27 cellular contexts compared by ENCODE assay signal in the genomic region with DNA sequence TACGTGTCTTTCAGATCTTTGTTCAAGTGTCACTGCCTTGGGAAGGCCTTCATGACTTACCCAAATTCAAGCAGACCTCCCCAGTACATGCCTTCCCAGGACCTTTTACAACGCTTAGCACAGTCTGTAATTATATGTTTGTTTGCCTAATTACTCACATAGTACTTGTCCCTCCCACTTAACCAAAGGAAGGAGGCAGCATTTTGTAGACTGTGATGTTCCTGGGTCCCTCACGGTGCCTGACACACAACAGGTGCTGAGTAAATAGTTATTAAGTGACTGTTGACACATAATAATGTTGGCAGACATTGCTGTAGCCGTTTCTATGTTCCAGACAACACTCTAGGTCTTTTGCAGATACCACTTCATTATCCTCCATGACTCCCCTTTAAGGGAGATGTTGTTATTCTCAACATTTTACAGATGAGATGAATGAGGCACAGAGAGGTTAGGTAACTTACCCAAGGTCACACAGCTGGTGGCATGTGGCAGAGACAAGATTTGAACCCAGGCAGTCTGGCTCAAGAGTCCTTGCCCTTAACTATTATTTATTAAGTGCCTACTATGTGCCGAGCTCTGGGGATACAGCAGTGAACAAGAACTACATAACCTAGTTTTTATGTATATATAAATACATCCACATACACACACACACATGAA.
"Had no signal": no experiment of that assay in that cellular context is flagged by ENCODE, and none has a peak within 500 bp of the region (broad histone marks: within the 10 kb centered on the region; RNA-seq: fewer than 3 reads in every experiment).

No MANE protein-coding gene starts in this region.

- H3K4me3 Mint-ChIP-seq: activated CD4-positive, alpha-beta memory T cell treated with anti-CD3 and anti-CD28 coated beads for 36 hours; activated CD4-positive, alpha-beta T cell treated with anti-CD3 and anti-CD28 coated beads, Interleukin-2, amount 10 ng/mL, durations not matched to agents 7 days and 5 days; activated naive CD8-positive, alpha-beta T cell treated with anti-CD3 and anti-CD28 coated beads, Interleukin-2, amount 50 U/mL, for 24 hours; activated T-cell treated with anti-CD3 and anti-CD28 coated beads, Interleukin-2, amount 50 U/mL, for 4 hours; brain had no signal

- H3K27me3 ChIP-seq: cardiac muscle cell, SJCRH30 had no signal

- H3K4me1 ChIP-seq: SJCRH30 had no signal

- DNase-seq: activated CD4-positive, alpha-beta memory T cell treated with anti-CD3 and anti-CD28 coated beads for 36 hours; activated CD4-positive, alpha-beta T cell treated with anti-CD3 and anti-CD28 coated beads, Interleukin-2, amount 10 ng/mL, durations not matched to agents 7 days and 5 days; activated CD4-positive, CD25-positive, alpha-beta regulatory T cell; activated CD8-positive, alpha-beta memory T cell treated with anti-CD3 and anti-CD28 coated beads for 24 hours; activated effector memory CD4-positive, alpha-beta T cell treated with anti-CD3 and anti-CD28 coated beads, Interleukin-2, amount 50 U/mL, for 16 hours; activated naive CD4-positive, alpha-beta T cell treated with Interleukin-2 at 50 U/mL for 16 hours; activated naive CD8-positive, alpha-beta T cell treated with anti-CD3 and anti-CD28 coated beads, Interleukin-2, amount 50 U/mL, for 24 hours; activated T-cell treated with anti-CD3 and anti-CD28 coated beads, Interleukin-2, amount 50 U/mL, for 4 hours; amniotic stem cell; cerebellar nuclear complex; MM.1S; NCI-H187; NCI-H2081; NCI-H226; NCI-H526; Right ventricle myocardium superior; RPMI8226; SJCRH30; SK-N-SH; T-helper 1 cell had no signal

- H3K27ac Mint-ChIP-seq: activated CD4-positive, alpha-beta memory T cell treated with anti-CD3 and anti-CD28 coated beads for 36 hours; activated CD4-positive, alpha-beta T cell treated with anti-CD3 and anti-CD28 coated beads, Interleukin-2, amount 10 ng/mL, durations not matched to agents 7 days and 5 days; activated naive CD8-positive, alpha-beta T cell treated with anti-CD3 and anti-CD28 coated beads, Interleukin-2, amount 50 U/mL, for 24 hours had no signal

- H3K36me3 ChIP-seq: cardiac muscle cell, SJCRH30 had no signal

- ATAC-seq: activated naive CD4-positive, alpha-beta T cell treated with anti-CD3 and anti-CD28 coated beads, Interleukin-2, amount 50 U/mL, for 72 hours; activated naive CD8-positive, alpha-beta T cell treated with anti-CD3 and anti-CD28 coated beads, Interleukin-2, amount 50 U/mL, for 24 hours; activated T-cell treated with anti-CD3 and anti-CD28 coated beads, Interleukin-2, amount 50 U/mL, for 4 hours; Panc1 had no signal

- H3K9me3 Mint-ChIP-seq: activated naive CD4-positive, alpha-beta T cell treated with anti-CD3 and anti-CD28 coated beads, Interleukin-2, amount 50 U/mL, for 72 hours had no signal

- H3K36me3 Mint-ChIP-seq: activated CD4-positive, alpha-beta memory T cell treated with anti-CD3 and anti-CD28 coated beads for 36 hours had no signal

- H3K27ac ChIP-seq: cardiac muscle cell, SJCRH30, VCaP had no signal

- H3K4me1 Mint-ChIP-seq: activated CD4-positive, alpha-beta T cell treated with anti-CD3 and anti-CD28 coated beads, Interleukin-2, amount 10 ng/mL, durations not matched to agents 7 days and 5 days; activated naive CD8-positive, alpha-beta T cell treated with anti-CD3 and anti-CD28 coated beads, Interleukin-2, amount 50 U/mL, for 24 hours; brain had no signal

- H3K9me3 ChIP-seq: SJCRH30, SK-N-SH had no signal

- FAIRE-seq: astrocyte, colon had no signal

- H3K4me3 ChIP-seq: cardiac muscle cell, SJCRH30 had no signal
